8 cellular contexts compared by ENCODE assay signal in genomic region chr5:138632900-138633489, GRCh38. TPM values are rescaled to one million over a fixed set of nuclear protein-coding genes. Genes with fewer than 3 reads are reported as not detected.
A peak's percentile ranks its signal among the peaks of the same experiment; 100 is the strongest.
DNase-seq lines count a peak whose midpoint lies in the region; ATAC-seq and TF ChIP-seq lines count a peak whose summit lies in the region.

No MANE protein-coding gene starts in this region.

- DNase-seq in ELF-1 (ENCODE audit: low read depth, low spot score) (peak; percentile 96), KBM-7 (peak; percentile 90), adrenal gland (peak; percentile 49 to 83 (median 72)), left ventricle myocardium inferior (peak; percentile 42), psoas muscle (peak; percentile 40 to 65)
- no peak for DNase-seq in activated T-helper 2 cell treated with anti-CD3 and anti-CD28 coated beads, Interferon-gamma antibody, Interleukin-2, Interleukin-4, amounts not matched to agents 10 μg/mL and 5 μg/mL and 100 μg/mL, durations not matched to agents 14 hours and 24 hours and 36 hours (ENCODE audit: low spot score)

- peaks cover 34% of the 10 kb centered on the region for H3K27me3 Mint-ChIP-seq in activated T-helper 2 cell treated with anti-CD3 and anti-CD28 coated beads, Interferon-gamma antibody, Interleukin-2, Interleukin-4, amounts not matched to agents 10 μg/mL and 5 μg/mL and 100 μg/mL, durations not matched to agents 14 hours and 24 hours and 36 hours (ENCODE audit: low read depth)

- no peaks in the 10 kb centered on the region for H3K4me1 Mint-ChIP-seq in activated T-helper 2 cell treated with anti-CD3 and anti-CD28 coated beads, Interferon-gamma antibody, Interleukin-2, Interleukin-4, amounts not matched to agents 10 μg/mL and 5 μg/mL and 100 μg/mL, durations not matched to agents 14 hours and 24 hours and 36 hours (ENCODE audit: low read depth)

- peaks cover 13 to 22% of the 10 kb centered on the region in 2 donors for H3K4me1 ChIP-seq in adrenal gland (replicated peaks in 1 of 2)
- H3K4me1 ChIP-seq in left ventricle myocardium inferior = peaks cover 14% of the 10 kb centered on the region
- no peaks in the 10 kb centered on the region for H3K4me1 ChIP-seq in psoas muscle

- intact Hi-C loops in adrenal gland (cut with DNase I) (loop anchor here in 1 of 2 donors (5.0 kb wide), 1 partner anchor 41 kb away; no protein-coding TSS in a partner anchor), left ventricle myocardium inferior (cut with micrococcal nuclease) (no loop called here), psoas muscle (cut with DNase I) (no loop called here)
- intact Hi-C loops in activated T-helper 2 cell treated with anti-CD3 and anti-CD28 coated beads, Interferon-gamma antibody, Interleukin-2, Interleukin-4, amounts not matched to agents 10 μg/mL and 5 μg/mL and 100 μg/mL, durations not matched to agents 14 hours and 24 hours and 36 hours (cut with micrococcal nuclease) = loop anchor here (1.0 kb wide), 1 partner anchor 54 kb away; no protein-coding TSS in a partner anchor

- TF ChIP-seq CTCF in adrenal gland (IDR thresholded peaks at IDR 0.05) = peak; percentile 26 to 59 (median 50)
- TF ChIP-seq CTCF in left ventricle myocardium inferior (IDR thresholded peaks at IDR 0.05; ENCODE audit: borderline replicate concordance) = peak; percentile 55
- TF ChIP-seq CTCF in psoas muscle (IDR thresholded peaks at IDR 0.05) = peak; percentile 29

- no peak overlapping the region for H3K4me3 Mint-ChIP-seq in activated T-helper 2 cell treated with anti-CD3 and anti-CD28 coated beads, Interferon-gamma antibody, Interleukin-2, Interleukin-4, amounts not matched to agents 10 μg/mL and 5 μg/mL and 100 μg/mL, durations not matched to agents 14 hours and 24 hours and 36 hours (ENCODE audit: low read depth)

- ATAC-seq in psoas muscle (peak in 3 of 4 donors; percentile 30 to 74 (median 71)), HG03521 (IDR thresholded peaks at IDR 0.05; ENCODE audit: unreplicated experiment) (no peak), HG02981 (IDR thresholded peaks at IDR 0.05; ENCODE audit: unreplicated experiment) (no peak)

- H3K36me3 ChIP-seq in adrenal gland (replicated peaks in 1 of 2) = no peaks in the 10 kb centered on the region
- no peaks in the 10 kb centered on the region for H3K36me3 ChIP-seq in left ventricle myocardium inferior
- no peaks in the 10 kb centered on the region for H3K36me3 ChIP-seq in psoas muscle (ENCODE audit: insufficient read depth in 1 of 2, low read depth in 1 of 2)

- H3K4me3 ChIP-seq in adrenal gland (no peak overlapping the region), left ventricle myocardium inferior (no peak overlapping the region), psoas muscle (no peak overlapping the region)

- H3K27ac Mint-ChIP-seq in activated T-helper 2 cell treated with anti-CD3 and anti-CD28 coated beads, Interferon-gamma antibody, Interleukin-2, Interleukin-4, amounts not matched to agents 10 μg/mL and 5 μg/mL and 100 μg/mL, durations not matched to agents 14 hours and 24 hours and 36 hours = no peak overlapping the region

- in situ Hi-C loops in KBM-7 (cut with MboI; ENCODE audit: low pct_unique_long_range_greater_than_20kb, low sequenced_read_pairs) = no loop called here

- no peak overlapping the region for H3K27ac ChIP-seq in adrenal gland
- no peak overlapping the region for H3K27ac ChIP-seq in left ventricle myocardium inferior (replicated peaks)
- H3K27ac ChIP-seq in psoas muscle = no peak overlapping the region

- H3K27me3 ChIP-seq in adrenal gland = no peaks in the 10 kb centered on the region
- no peaks in the 10 kb centered on the region for H3K27me3 ChIP-seq in left ventricle myocardium inferior (ENCODE audit: low read depth)
- H3K27me3 ChIP-seq in psoas muscle (ENCODE audit: insufficient read depth in 3 of 3, low read length in 2 of 3) = no peaks in the 10 kb centered on the region

- H3K36me3 Mint-ChIP-seq in activated T-helper 2 cell treated with anti-CD3 and anti-CD28 coated beads, Interferon-gamma antibody, Interleukin-2, Interleukin-4, amounts not matched to agents 10 μg/mL and 5 μg/mL and 100 μg/mL, durations not matched to agents 14 hours and 24 hours and 36 hours (ENCODE audit: low read depth) = no peaks in the 10 kb centered on the region

- H3K9me3 ChIP-seq in adrenal gland (replicated peaks in 1 of 3) = no peaks in the 10 kb centered on the region
- H3K9me3 ChIP-seq in left ventricle myocardium inferior (replicated peaks) = no peaks in the 10 kb centered on the region
- no peaks in the 10 kb centered on the region for H3K9me3 ChIP-seq in psoas muscle

- no peak for TF ChIP-seq POLR2A in adrenal gland (IDR thresholded peaks at IDR 0.05)

- 52 to 56% (median 54%) methylated on average over 17 of the region's 17 CpGs for WGBS in adrenal gland, 4 donors
- whole genome bisulfite sequencing in psoas muscle, 3 donors = 47 to 50% (median 50%) methylated on average over 17 of the region's 17 CpGs

- H3K9me3 Mint-ChIP-seq in activated T-helper 2 cell treated with anti-CD3 and anti-CD28 coated beads, Interferon-gamma antibody, Interleukin-2, Interleukin-4, amounts not matched to agents 10 μg/mL and 5 μg/mL and 100 μg/mL, durations not matched to agents 14 hours and 24 hours and 36 hours = no peaks in the 10 kb centered on the region

RNA-seq across cellular contexts. Expression of gene HSPA9, which starts 57.8 kb away (rescaled TPM):
- total RNA-seq in adrenal gland (100 to 1,000 TPM; 376 to 735 (median 501) TPM), left ventricle myocardium inferior (291 TPM), psoas muscle (100 to 1,000 TPM; 321 to 498 (median 441) TPM)
- polyA plus RNA-seq in adrenal gland (1,000 to 10,000 TPM in 1 of 3 donors, 100 to 1,000 TPM in 1, 10 to 100 TPM in 1; 92.3 to 1,206 (median 155) TPM), psoas muscle (100 to 1,000 TPM; 289 to 718 (median 626) TPM)
- total RNA-seq in activated T-helper 2 cell treated with anti-CD3 and anti-CD28 coated beads, Interferon-gamma antibody, Interleukin-2, Interleukin-4, amounts not matched to agents 10 μg/mL and 5 μg/mL and 100 μg/mL, durations not matched to agents 14 hours and 24 hours and 36 hours = 333 and 340 TPM in 2 replicates

Comparison
In these comparisons a context has a peak if more than half of its experiments do, and no peak if none do; other contexts are left out.
1. ATAC-seq: peak in psoas muscle (3 of 4); none in HG03521 (single experiment) and HG02981 (single experiment).
2. Peak in every context shown above with its lines, with median percentiles within 50 percentile points of each other: CTCF ChIP-seq.